In genomic region chr20:64188682-64189529, GRCh38 we compare ENCODE assay signal across 10 cellular contexts. TPM values are rescaled to one million over a fixed set of nuclear protein-coding genes. Genes with fewer than 3 reads are reported as not detected.
DNase-seq lines count a peak whose midpoint lies in the region; ATAC-seq and TF ChIP-seq lines count a peak whose summit lies in the region.
"Had no signal": no experiment of that assay in that cellular context is flagged by ENCODE, and none has a peak within 500 bp of the region (broad histone marks: within the 10 kb centered on the region; RNA-seq: fewer than 3 reads in every experiment).

No MANE protein-coding gene starts in this region.

- TF ChIP-seq CTCF in HCT116 (IDR thresholded peaks at IDR 0.05 in 2 of 3, conservative IDR thresholded peaks at IDR 0.05 in 1 of 3; ENCODE audit: borderline replicate concordance in 1 of 3, insufficient read depth in 1 of 3, low read depth in 2 of 3, low read length in 2 of 3) (no peak), endothelial cell (IDR thresholded peaks at IDR 0.05; ENCODE audit: unreplicated experiment) (no peak), neural cell (IDR thresholded peaks at IDR 0.05; ENCODE audit: poor library complexity, severe bottlenecking) (no peak)

- H3K4me3 ChIP-seq in HCT116 (replicated peaks in 1 of 2; ENCODE audit: low read depth in 1 of 2, low read length in 2 of 2) = no peak overlapping the region
- H3K4me3 ChIP-seq in neural cell (ENCODE audit: low read length) = peak overlapping the region; percentile 55
- H3K4me3 ChIP-seq: heart left ventricle had no signal

- H3K36me3 Mint-ChIP-seq in endothelial cell (ENCODE audit: low read depth, unreplicated experiment) = no peaks in the 10 kb centered on the region

- peak overlapping the region; percentile 70 for H3K27ac Mint-ChIP-seq in endothelial cell (ENCODE audit: unreplicated experiment)

- no peak overlapping the region for H3K4me3 Mint-ChIP-seq in endothelial cell (ENCODE audit: unreplicated experiment)

- H3K27me3 ChIP-seq in HCT116 (ENCODE audit: insufficient read depth, low read length) (no peaks in the 10 kb centered on the region), neural cell (ENCODE audit: insufficient read depth, low read depth, low read length) (no peaks in the 10 kb centered on the region)

- H4K20me1 ChIP-seq in HCT116 (ENCODE audit: insufficient read depth) (no peaks in the 10 kb centered on the region), neural cell (ENCODE audit: insufficient read depth) (no peaks in the 10 kb centered on the region)

- RAD21 ChIA-PET in HCT116 (lab: Charles Lee; ENCODE audit: low non-redundant PET in 1 of 2, low total read pairs in 2 of 2, uncharacterized antibody in 2 of 2, unreplicated experiment in 2 of 2) = no interaction called here

- no peak overlapping the region for H2AFZ ChIP-seq in HCT116 (ENCODE audit: low read depth, low read length, poor library complexity, severe bottlenecking)
- no peak overlapping the region for H2AFZ ChIP-seq in neural cell (ENCODE audit: low read depth, low read length)

- H3K4me1 ChIP-seq in HCT116 (ENCODE audit: control insufficient read depth in 1 of 2, insufficient read depth in 2 of 2, low read length in 2 of 2) = peaks cover 0 to 7% of the 10 kb centered on the region in 2 experiments; a peak in 1 of 4 replicates

- BruUV-seq in HCT116 (replicated peaks; lab: Mats Ljungman, UMichigan) = no TSS peak

- peaks cover 2% of the 10 kb centered on the region for H3K27me3 Mint-ChIP-seq in endothelial cell (ENCODE audit: unreplicated experiment)

- H3K36me3 ChIP-seq in HCT116 (ENCODE audit: control insufficient read depth in 1 of 2, insufficient read depth in 2 of 2, low read length in 2 of 2) (no peaks in the 10 kb centered on the region), neural cell (ENCODE audit: insufficient read depth, low read length) (no peaks in the 10 kb centered on the region)
- H3K36me3 ChIP-seq: heart left ventricle had no signal

- no peaks in the 10 kb centered on the region for H3K9me3 Mint-ChIP-seq in endothelial cell (ENCODE audit: unreplicated experiment)

- TF ChIP-seq EP300 in neural cell (conservative IDR thresholded peaks at IDR 0.05; ENCODE audit: poor library complexity, severe bottlenecking) = peak; percentile 71

- peaks cover 5% of the 10 kb centered on the region for H3K4me1 Mint-ChIP-seq in endothelial cell (ENCODE audit: unreplicated experiment)

- DNase-seq in HCT116 (ENCODE audit: low read depth, low spot score) = peak; percentile 2
- peak; percentile 97 for DNase-seq in NCI-H748 (lab: John Stamatoyannopoulos, UW; ENCODE audit: unreplicated experiment)
- peak; percentile 35 for DNase-seq in endothelial cell (ENCODE audit: low spot score)
- no peak for DNase-seq in activated CD4-positive, CD25-positive, alpha-beta regulatory T cell treated with anti-CD3 and anti-CD28 coated beads, Interleukin-2, amount 50 U/mL, for 72 hours
- no peak for DNase-seq in NCI-H226
- DNase-seq: heart left ventricle; stimulated activated CD4-positive, alpha-beta T cell treated with anti-CD3 and anti-CD28 coated beads, Interleukin-2, amount 100 ng/mL, for 24 hours had no signal

- TF ChIP-seq POLR2A in HCT116 (IDR thresholded peaks at IDR 0.05; ENCODE audit: borderline replicate concordance, extremely low read depth, insufficient read depth, insufficient read length) = no peak
- TF ChIP-seq POLR2A in GM18505 (IDR thresholded peaks at IDR 0.05; ENCODE audit: borderline replicate concordance, extremely low read depth, insufficient read depth, insufficient read length) = no peak

- ATAC-seq in HCT116 (no peak), HG03354 (IDR thresholded peaks at IDR 0.05; ENCODE audit: poor library complexity, severe bottlenecking, unreplicated experiment) (no peak), GM18505 (IDR thresholded peaks at IDR 0.05; ENCODE audit: unreplicated experiment) (no peak)

- H3K4me2 ChIP-seq in HCT116 (ENCODE audit: low read length) (no peak overlapping the region), neural cell (ENCODE audit: low read length) (peak overlapping the region; percentile 80)

- no peak overlapping the region for H3K27ac ChIP-seq in HCT116 (ENCODE audit: low read depth, low read length)
- H3K27ac ChIP-seq in neural cell (ENCODE audit: low read length) = peak overlapping the region; percentile 99
- H3K27ac ChIP-seq: heart left ventricle had no signal

- CTCF ChIA-PET in HCT116 (lab: Charles Lee) = no interaction called here

- POLR2A ChIA-PET in HCT116 (lab: Charles Lee) = no interaction called here

- peaks cover 0 to 11% of the 10 kb centered on the region in 2 experiments; a peak in 1 of 4 replicates for H3K9me3 ChIP-seq in HCT116 (ENCODE audit: control insufficient read depth in 1 of 2, insufficient read depth in 1 of 2, low read depth in 1 of 2, low read length in 2 of 2)
- no peaks in the 10 kb centered on the region for H3K9me3 ChIP-seq in neural cell (ENCODE audit: low read length)
- H3K9me3 ChIP-seq: heart left ventricle had no signal

- H3K9me2 ChIP-seq in HCT116 (ENCODE audit: insufficient read depth) = no peaks in the 10 kb centered on the region
- no peaks in the 10 kb centered on the region for H3K9me2 ChIP-seq in neural cell (ENCODE audit: insufficient read depth, low read length)

- intact Hi-C loops in HCT116 (cut with micrococcal nuclease) = no loop called here

- H3K9ac ChIP-seq in HCT116 (ENCODE audit: low read length) = no peak overlapping the region
- peak overlapping the region; percentile 71 for H3K9ac ChIP-seq in neural cell (ENCODE audit: low read length)

- no peak for TF ChIP-seq RAD21 in HCT116 (IDR thresholded peaks at IDR 0.05; ENCODE audit: low read depth)
- TF ChIP-seq RAD21 in neural cell (conservative IDR thresholded peaks at IDR 0.05) = no peak

- peaks cover 11% of the 10 kb centered on the region for H3F3A ChIP-seq in neural cell (ENCODE audit: insufficient read depth, low read length, poor library complexity, severe bottlenecking)

- no peaks in the 10 kb centered on the region for H3K79me2 ChIP-seq in HCT116 (ENCODE audit: insufficient read depth, low read length)
- peaks cover 93% of the 10 kb centered on the region for H3K79me2 ChIP-seq in neural cell (replicated peaks; ENCODE audit: insufficient read depth, low read length)

TF ChIP-seq in HCT116, 20 proteins besides CTCF, POLR2A, EP300 and RAD21 (continues in another document):
- TF ChIP-seq, protein P1, sequence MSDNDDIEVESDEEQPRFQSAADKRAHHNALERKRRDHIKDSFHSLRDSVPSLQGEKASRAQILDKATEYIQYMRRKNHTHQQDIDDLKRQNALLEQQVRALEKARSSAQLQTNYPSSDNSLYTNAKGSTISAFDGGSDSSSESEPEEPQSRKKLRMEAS (IDR thresholded peaks at IDR 0.05) = no peak
- TF ChIP-seq TCF7L2 (IDR thresholded peaks at IDR 0.05; ENCODE audit: borderline replicate concordance, extremely low read depth, insufficient read depth, insufficient read length) (no peak), CEBPB (IDR thresholded peaks at IDR 0.05; ENCODE audit: low read depth) (no peak), ELF1 (IDR thresholded peaks at IDR 0.05; ENCODE audit: borderline replicate concordance, low read depth) (no peak), CBX3 (IDR thresholded peaks at IDR 0.05; ENCODE audit: low read depth) (no peak), SIN3A (IDR thresholded peaks at IDR 0.05; ENCODE audit: low read depth) (no peak)
- TF ChIP-seq, protein P2, sequence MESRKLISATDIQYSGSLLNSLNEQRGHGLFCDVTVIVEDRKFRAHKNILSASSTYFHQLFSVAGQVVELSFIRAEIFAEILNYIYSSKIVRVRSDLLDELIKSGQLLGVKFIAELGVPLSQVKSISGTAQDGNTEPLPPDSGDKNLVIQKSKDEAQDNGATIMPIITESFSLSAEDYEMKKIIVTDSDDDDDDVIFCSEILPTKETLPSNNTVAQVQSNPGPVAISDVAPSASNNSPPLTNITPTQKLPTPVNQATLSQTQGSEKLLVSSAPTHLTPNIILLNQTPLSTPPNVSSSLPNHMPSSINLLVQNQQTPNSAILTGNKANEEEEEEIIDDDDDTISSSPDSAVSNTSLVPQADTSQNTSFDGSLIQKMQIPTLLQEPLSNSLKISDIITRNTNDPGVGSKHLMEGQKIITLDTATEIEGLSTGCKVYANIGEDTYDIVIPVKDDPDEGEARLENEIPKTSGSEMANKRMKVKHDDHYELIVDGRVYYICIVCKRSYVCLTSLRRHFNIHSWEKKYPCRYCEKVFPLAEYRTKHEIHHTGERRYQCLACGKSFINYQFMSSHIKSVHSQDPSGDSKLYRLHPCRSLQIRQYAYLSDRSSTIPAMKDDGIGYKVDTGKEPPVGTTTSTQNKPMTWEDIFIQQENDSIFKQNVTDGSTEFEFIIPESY (IDR thresholded peaks at IDR 0.05; ENCODE audit: extremely low read depth, insufficient replicate concordance, low read length) = no peak

TF ChIP-seq in neural cell, 6 proteins besides CTCF, POLR2A, EP300 and RAD21:
- TF ChIP-seq TAF1 (IDR thresholded peaks at IDR 0.05; ENCODE audit: low read depth) = no peak
- peak; percentile 40 for TF ChIP-seq MXI1 (conservative IDR thresholded peaks at IDR 0.05; ENCODE audit: poor library complexity, severe bottlenecking)

RNA-seq across cellular contexts. Expression of gene MYT1, which starts 24.7 kb away (rescaled TPM):
- total RNA-seq in HCT116 (2021; ENCODE audit: unreplicated experiment) (7.1 TPM), endothelial cell (ENCODE audit: unreplicated experiment) (0.74 TPM)
- 5.2 and 5.3 TPM in 2 replicates for polyA plus RNA-seq in HCT116 (2012)
- polyA plus RNA-seq in neural cell = 35.8 and 42.4 TPM in 2 replicates
- polyA minus RNA-seq in neural cell = 79.8 and 80.8 TPM in 2 replicates

Comparison
In these comparisons a context has a peak if more than half of its experiments do, and no peak if none do; other contexts are left out.
1. DNase-seq: peak in HCT116 (single experiment), NCI-H748 (single experiment) and endothelial cell (single experiment); none in activated CD4-positive, CD25-positive, alpha-beta regulatory T cell treated with anti-CD3 and anti-CD28 coated beads, Interleukin-2, amount 50 U/mL, for 72 hours (single experiment) and NCI-H226 (single experiment).